ENCODE assay signal across 16 cellular contexts in genomic region chr7:133735222-133735621, GRCh38.
DNase-seq lines count a peak whose midpoint lies in the region; FAIRE-seq and TF ChIP-seq lines count a peak whose summit lies in the region.
"Had no signal": no experiment of that assay in that cellular context is flagged by ENCODE, and none has a peak within 500 bp of the region (broad histone marks: within the 10 kb centered on the region; RNA-seq: fewer than 3 reads in every experiment).

No MANE protein-coding gene starts in this region.

- H3K4me1 ChIP-seq in endothelial cell of umbilical vein (ENCODE audit: control insufficient read depth, extremely low read depth, insufficient read depth, low read length) = no peaks in the 10 kb centered on the region

- DNase-seq in AG08396 (ENCODE audit: low spot score) = peak; percentile 22
- peak; percentile 26 for DNase-seq in LHCN-M2 (ENCODE audit: low read depth)
- no peak for DNase-seq in endothelial cell of umbilical vein (ENCODE audit: low read depth, low spot score)
- peak; percentile 2 for DNase-seq in hepatic stellate cell (ENCODE audit: low spot score)
- DNase-seq in MCF 10A (ENCODE audit: unreplicated experiment) = no peak
- no peak for DNase-seq in chondrocyte (ENCODE audit: low spot score)
- DNase-seq in urothelium cell line (ENCODE audit: low spot score) = no peak
- no peak for DNase-seq in iPS-NIHi7 (ENCODE audit: extremely low spot score)
- DNase-seq: 8988T, NCI-H1048, NCI-H1694, NCI-H345, NCI-H748 treated with DMSO at 0.1 percent for 48 hours had no signal

- H3K27ac Mint-ChIP-seq in MCF 10A (ENCODE audit: low read depth, unreplicated experiment) (no peak overlapping the region), chondrocyte (ENCODE audit: unreplicated experiment) (no peak overlapping the region)

- no peaks in the 10 kb centered on the region for H3K79me2 ChIP-seq in endothelial cell of umbilical vein (ENCODE audit: control insufficient read depth, insufficient read depth, low read length)

- no peaks in the 10 kb centered on the region for H4K20me1 ChIP-seq in endothelial cell of umbilical vein (replicated peaks; ENCODE audit: control insufficient read depth, extremely low read depth, insufficient read depth, low read length)

- no peak overlapping the region for H3K27ac ChIP-seq in endothelial cell of umbilical vein (ENCODE audit: insufficient read depth, low read depth, low read length)
- H3K27ac ChIP-seq: C4-2B, SJSA1 had no signal

- no peaks in the 10 kb centered on the region for H3K9me1 ChIP-seq in endothelial cell of umbilical vein (replicated peaks; ENCODE audit: control insufficient read depth, extremely low read depth, insufficient read depth, low read length)

- POLR2A ChIA-PET in endothelial cell of umbilical vein (lab: Charles Lee) (no interaction called here), MCF 10A (lab: Yijun Ruan, JAX) (no interaction called here)

- H3K27me3 Mint-ChIP-seq in MCF 10A (ENCODE audit: insufficient read depth, unreplicated experiment) (no peaks in the 10 kb centered on the region), chondrocyte (ENCODE audit: low read depth) (no peaks in the 10 kb centered on the region)

- H3K4me3 ChIP-seq in endothelial cell of umbilical vein (replicated peaks in 1 of 3; ENCODE audit: insufficient read depth in 1 of 3, low read depth in 1 of 3, low read length in 3 of 3) = no peak overlapping the region
- H3K4me3 ChIP-seq: SJSA1 had no signal

- no peaks in the 10 kb centered on the region for H3K9me3 Mint-ChIP-seq in MCF 10A (ENCODE audit: unreplicated experiment)
- H3K9me3 Mint-ChIP-seq in chondrocyte (ENCODE audit: low read depth) = peaks cover 3% of the 10 kb centered on the region

- H3K27me3 ChIP-seq in endothelial cell of umbilical vein (ENCODE audit: control insufficient read depth in 2 of 2, insufficient read depth in 2 of 2, low read length in 2 of 2) = no peaks in the 10 kb centered on the region
- H3K27me3 ChIP-seq: SJSA1 had no signal

- H3K9ac ChIP-seq in endothelial cell of umbilical vein (replicated peaks; ENCODE audit: extremely low read depth, insufficient read depth, low read length) = no peak overlapping the region

- no peak for TF ChIP-seq CTCF in endothelial cell of umbilical vein (IDR thresholded peaks at IDR 0.05; ENCODE audit: extremely low read depth in 1 of 2, insufficient read depth in 1 of 2, low read depth in 1 of 2, low read length in 2 of 2)
- no peak for TF ChIP-seq CTCF in MCF 10A (IDR thresholded peaks at IDR 0.05; ENCODE audit: unreplicated experiment)
- no peak for TF ChIP-seq CTCF in chondrocyte (IDR thresholded peaks at IDR 0.05)

- H3K4me2 ChIP-seq in endothelial cell of umbilical vein (ENCODE audit: insufficient read depth, low read length) = no peak overlapping the region

- CTCF ChIA-PET in endothelial cell of umbilical vein (lab: Charles Lee) (no interaction called here), MCF 10A (lab: Yijun Ruan, JAX) (interaction anchor here (0.6 kb wide), 1 partner anchor 350 kb away, joined by 4 read pairs; no protein-coding TSS in a partner anchor)

- TF ChIP-seq POLR2A in endothelial cell of umbilical vein (IDR thresholded peaks at IDR 0.05; ENCODE audit: low read depth, low read length) = no peak

- no peak overlapping the region for H3K4me3 Mint-ChIP-seq in MCF 10A (ENCODE audit: unreplicated experiment)
- no peak overlapping the region for H3K4me3 Mint-ChIP-seq in chondrocyte (ENCODE audit: unreplicated experiment)

- no peaks in the 10 kb centered on the region for H3K36me3 Mint-ChIP-seq in MCF 10A (ENCODE audit: insufficient read depth, unreplicated experiment)
- H3K36me3 Mint-ChIP-seq in chondrocyte (ENCODE audit: low read depth) = no peaks in the 10 kb centered on the region

- BruUV-seq in endothelial cell of umbilical vein (replicated peaks; lab: Mats Ljungman, UMichigan) (no TSS peak), MCF 10A (replicated peaks; lab: Mats Ljungman, UMichigan) (no TSS peak)

- intact Hi-C loops in endothelial cell of umbilical vein (cut with micrococcal nuclease) (no loop called here), MCF 10A (cut with micrococcal nuclease) (no loop called here)

- FAIRE-seq in endothelial cell of umbilical vein (lab: Jason Lieb, UNC) (no peak), urothelium cell line (lab: Jason Lieb, UNC) (no peak)
- FAIRE-seq: H54 had no signal

- dilution Hi-C loops in endothelial cell of umbilical vein (cut with MboI; ENCODE audit: extremely low pct_ligation_motif_present, low sequenced_read_pairs) = no loop called here

- H2AFZ ChIP-seq in endothelial cell of umbilical vein (ENCODE audit: low read depth, low read length) = no peak overlapping the region

- H3K36me3 ChIP-seq in endothelial cell of umbilical vein (ENCODE audit: control insufficient read depth in 2 of 2, extremely low read depth in 1 of 2, insufficient read depth in 2 of 2, low read length in 2 of 2) = no peaks in the 10 kb centered on the region
- H3K36me3 ChIP-seq: SJSA1 had no signal

- H3K4me1 Mint-ChIP-seq in MCF 10A (ENCODE audit: insufficient read depth, unreplicated experiment) = no peaks in the 10 kb centered on the region
- H3K4me1 Mint-ChIP-seq in chondrocyte (ENCODE audit: low read depth) = no peaks in the 10 kb centered on the region

- H3K9me3 ChIP-seq in endothelial cell of umbilical vein (replicated peaks; ENCODE audit: control insufficient read depth, insufficient read depth, low read length) = no peaks in the 10 kb centered on the region
- H3K9me3 ChIP-seq: SJSA1 had no signal

TF ChIP-seq in endothelial cell of umbilical vein, 7 proteins besides CTCF, POLR2A, EP300 and RAD21:
- peak; percentile 34 for TF ChIP-seq FOS (IDR thresholded peaks at IDR 0.05; ENCODE audit: borderline replicate concordance, insufficient read depth, low read length)
- no peak for TF ChIP-seq JUN (IDR thresholded peaks at IDR 0.05; ENCODE audit: borderline replicate concordance, insufficient read depth, insufficient read length, low read depth)

Comparison
In these comparisons a context has a peak if more than half of its experiments do, and no peak if none do; other contexts are left out.
1. DNase-seq: peak in AG08396 (single experiment), LHCN-M2 (single experiment) and hepatic stellate cell (single experiment); none in endothelial cell of umbilical vein (single experiment), MCF 10A (single experiment), chondrocyte (single experiment), urothelium cell line (single experiment) and iPS-NIHi7 (single experiment).